ENCODE assay signal across 1 cellular context in genomic region chrX:106902684-106903083, GRCh38.
TF ChIP-seq lines count a peak whose summit lies in the region.

No MANE protein-coding gene starts in this region.

TF ChIP-seq in HepG2, 621 proteins besides CTCF, POLR2A, EP300 and RAD21 (continued from another document):
- TF ChIP-seq, protein P1, sequence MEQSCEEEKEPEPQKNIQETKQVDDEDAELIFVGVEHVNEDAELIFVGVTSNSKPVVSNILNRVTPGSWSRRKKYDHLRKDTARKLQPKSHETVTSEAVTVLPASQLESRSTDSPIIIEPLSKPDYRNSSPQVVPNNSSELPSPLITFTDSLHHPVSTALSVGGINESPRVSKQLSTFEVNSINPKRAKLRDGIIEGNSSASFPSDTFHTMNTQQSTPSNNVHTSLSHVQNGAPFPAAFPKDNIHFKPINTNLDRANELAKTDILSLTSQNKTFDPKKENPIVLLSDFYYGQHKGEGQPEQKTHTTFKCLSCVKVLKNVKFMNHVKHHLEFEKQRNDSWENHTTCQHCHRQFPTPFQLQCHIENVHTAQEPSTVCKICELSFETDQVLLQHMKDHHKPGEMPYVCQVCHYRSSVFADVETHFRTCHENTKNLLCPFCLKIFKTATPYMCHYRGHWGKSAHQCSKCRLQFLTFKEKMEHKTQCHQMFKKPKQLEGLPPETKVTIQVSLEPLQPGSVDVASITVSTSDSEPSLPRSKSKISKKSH (CRISPR knock-in tag; IDR thresholded peaks at IDR 0.05; ENCODE audit: borderline replicate concordance), result no peak
- TF ChIP-seq THYN1 (CRISPR knock-in tag; IDR thresholded peaks at IDR 0.05; ENCODE audit: borderline replicate concordance, low read depth), result no peak
- TF ChIP-seq, protein P2, sequence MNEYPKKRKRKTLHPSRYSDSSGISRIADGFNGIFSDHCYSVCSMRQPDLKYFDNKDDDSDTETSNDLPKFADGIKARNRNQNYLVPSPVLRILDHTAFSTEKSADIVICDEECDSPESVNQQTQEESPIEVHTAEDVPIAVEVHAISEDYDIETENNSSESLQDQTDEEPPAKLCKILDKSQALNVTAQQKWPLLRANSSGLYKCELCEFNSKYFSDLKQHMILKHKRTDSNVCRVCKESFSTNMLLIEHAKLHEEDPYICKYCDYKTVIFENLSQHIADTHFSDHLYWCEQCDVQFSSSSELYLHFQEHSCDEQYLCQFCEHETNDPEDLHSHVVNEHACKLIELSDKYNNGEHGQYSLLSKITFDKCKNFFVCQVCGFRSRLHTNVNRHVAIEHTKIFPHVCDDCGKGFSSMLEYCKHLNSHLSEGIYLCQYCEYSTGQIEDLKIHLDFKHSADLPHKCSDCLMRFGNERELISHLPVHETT (CRISPR knock-in tag; conservative IDR thresholded peaks at IDR 0.05), result no peak
- no peak for TF ChIP-seq NR2F2 (IDR thresholded peaks at IDR 0.05; ENCODE audit: borderline replicate concordance, low read depth)
- TF ChIP-seq POLR2AphosphoS2 (IDR thresholded peaks at IDR 0.05; ENCODE audit: low read depth, low read length), result no peak
- no peak for TF ChIP-seq ZNF800 (CRISPR knock-in tag; IDR thresholded peaks at IDR 0.05)
- TF ChIP-seq GATAD2A (CRISPR knock-in tag; IDR thresholded peaks at IDR 0.05), result peak; percentile 20; the same call in 1 of the 2 replicates
- TF ChIP-seq ZNF350 (CRISPR knock-in tag; IDR thresholded peaks at IDR 0.05; ENCODE audit: borderline replicate concordance, low read depth), result no peak
- no peak for TF ChIP-seq PPARG (CRISPR knock-in tag; conservative IDR thresholded peaks at IDR 0.05)
- no peak for TF ChIP-seq EZH2 (conservative IDR thresholded peaks at IDR 0.05; ENCODE audit: low read depth, low read length)
- no peak for TF ChIP-seq SRY (CRISPR knock-in tag; IDR thresholded peaks at IDR 0.05)
- no peak for TF ChIP-seq BATF2 (CRISPR knock-in tag; IDR thresholded peaks at IDR 0.05)
- peak; percentile 67 for TF ChIP-seq HNF4A (CRISPR knock-in tag; IDR thresholded peaks at IDR 0.05)
- no peak for TF ChIP-seq CEBPG (CRISPR knock-in tag; IDR thresholded peaks at IDR 0.05)
- no peak for TF ChIP-seq TMF1 (CRISPR knock-in tag; IDR thresholded peaks at IDR 0.05; ENCODE audit: low read depth)
- TF ChIP-seq CBX1 (IDR thresholded peaks at IDR 0.05; ENCODE audit: low read depth), result no peak
- TF ChIP-seq ZNF264 (CRISPR knock-in tag; IDR thresholded peaks at IDR 0.05), result no peak
- peak; percentile 21; the same call in 1 of the 2 replicates for TF ChIP-seq NCOA2 (CRISPR knock-in tag; IDR thresholded peaks at IDR 0.05)
- TF ChIP-seq KLF12 (CRISPR knock-in tag; IDR thresholded peaks at IDR 0.05; ENCODE audit: borderline replicate concordance), result no peak
- TF ChIP-seq ATRX (CRISPR knock-in tag; IDR thresholded peaks at IDR 0.05; ENCODE audit: borderline replicate concordance), result no peak
- peak; percentile 93 for TF ChIP-seq ZNF281 (CRISPR knock-in tag; IDR thresholded peaks at IDR 0.05; ENCODE audit: borderline replicate concordance)
- TF ChIP-seq MZF1 (CRISPR knock-in tag; IDR thresholded peaks at IDR 0.05; ENCODE audit: borderline replicate concordance), result no peak
- no peak for TF ChIP-seq NONO (IDR thresholded peaks at IDR 0.05)
- TF ChIP-seq NONO (CRISPR knock-in tag; conservative IDR thresholded peaks at IDR 0.05), result no peak
- TF ChIP-seq TRIM22 (IDR thresholded peaks at IDR 0.05), result no peak
- no peak for TF ChIP-seq KDM5B (CRISPR knock-in tag; IDR thresholded peaks at IDR 0.05; ENCODE audit: borderline replicate concordance)
- no peak for TF ChIP-seq HMG20B (CRISPR knock-in tag; conservative IDR thresholded peaks at IDR 0.05)
- TF ChIP-seq TCF7 (IDR thresholded peaks at IDR 0.05; ENCODE audit: low read depth), result no peak
- no peak for TF ChIP-seq ZNF567 (CRISPR knock-in tag; IDR thresholded peaks at IDR 0.05; ENCODE audit: borderline replicate concordance)
- no peak for TF ChIP-seq TSC22D2 (CRISPR knock-in tag; IDR thresholded peaks at IDR 0.05; ENCODE audit: borderline replicate concordance)
- no peak for TF ChIP-seq ZNF296 (CRISPR knock-in tag; conservative IDR thresholded peaks at IDR 0.05)
- no peak for TF ChIP-seq NFE2 (CRISPR knock-in tag; IDR thresholded peaks at IDR 0.05)
- TF ChIP-seq SALL1 (CRISPR knock-in tag; IDR thresholded peaks at IDR 0.05), result no peak
- TF ChIP-seq ZNF644 (CRISPR knock-in tag; IDR thresholded peaks at IDR 0.05; ENCODE audit: low read depth), result 0 out of 2 replicates have a peak, but pooled peaks have one; percentile 35
- no peak for TF ChIP-seq ARID3A (IDR thresholded peaks at IDR 0.05; ENCODE audit: low read depth, low read length)
- TF ChIP-seq, protein P3, sequence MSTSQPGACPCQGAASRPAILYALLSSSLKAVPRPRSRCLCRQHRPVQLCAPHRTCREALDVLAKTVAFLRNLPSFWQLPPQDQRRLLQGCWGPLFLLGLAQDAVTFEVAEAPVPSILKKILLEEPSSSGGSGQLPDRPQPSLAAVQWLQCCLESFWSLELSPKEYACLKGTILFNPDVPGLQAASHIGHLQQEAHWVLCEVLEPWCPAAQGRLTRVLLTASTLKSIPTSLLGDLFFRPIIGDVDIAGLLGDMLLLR (CRISPR knock-in tag; IDR thresholded peaks at IDR 0.05), result no peak
- peak; percentile 31; the same call in 1 of the 2 replicates for TF ChIP-seq PITX1 (CRISPR knock-in tag; IDR thresholded peaks at IDR 0.05)
- no peak for TF ChIP-seq MAF1 (CRISPR knock-in tag; IDR thresholded peaks at IDR 0.05; ENCODE audit: borderline replicate concordance)
- no peak for TF ChIP-seq CREB1 (IDR thresholded peaks at IDR 0.05)
- 0 out of 2 replicates have a peak, but pooled peaks have one; percentile 14 for TF ChIP-seq CREB1 (CRISPR knock-in tag; IDR thresholded peaks at IDR 0.05)
- 0 out of 2 replicates have a peak, but pooled peaks have one; percentile 26 for TF ChIP-seq NCOR1 (IDR thresholded peaks at IDR 0.05; ENCODE audit: borderline replicate concordance, low read length)
- no peak for TF ChIP-seq SMYD3 (CRISPR knock-in tag; IDR thresholded peaks at IDR 0.05)
- no peak for TF ChIP-seq ZNF343 (CRISPR knock-in tag; IDR thresholded peaks at IDR 0.05)
- TF ChIP-seq ZNF879 (CRISPR knock-in tag; IDR thresholded peaks at IDR 0.05), result no peak
- no peak for TF ChIP-seq AGO1 (IDR thresholded peaks at IDR 0.05; ENCODE audit: low read depth, low read length, poor library complexity, severe bottlenecking)
- TF ChIP-seq GATA4 (IDR thresholded peaks at IDR 0.05; ENCODE audit: borderline replicate concordance, low read depth), result no peak
- TF ChIP-seq TBX3 (IDR thresholded peaks at IDR 0.05; ENCODE audit: borderline replicate concordance), result no peak
- no peak for TF ChIP-seq RFX3 (CRISPR knock-in tag; IDR thresholded peaks at IDR 0.05)
